In the genomic region with DNA sequence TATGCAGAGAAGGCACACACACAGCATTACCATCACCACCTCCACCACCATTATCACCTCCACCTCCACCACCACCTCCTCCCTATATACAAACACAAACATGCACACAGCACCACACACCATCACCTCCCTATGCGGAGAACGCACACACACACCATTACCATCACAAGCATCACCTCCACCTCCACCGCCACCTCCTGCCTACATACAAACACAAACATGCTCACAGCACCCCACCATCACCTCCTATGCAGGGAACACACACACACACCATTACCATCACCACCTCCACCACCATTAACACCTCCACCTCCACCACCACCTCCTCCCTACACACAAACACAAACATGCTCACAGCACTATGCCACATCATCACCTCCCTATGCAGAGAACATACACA, we compare ENCODE assay signal across 20 cellular contexts.
A peak's percentile ranks its signal among the peaks of the same experiment; 100 is the strongest.
DNase-seq lines count a peak whose midpoint lies in the region; ATAC-seq and TF ChIP-seq lines count a peak whose summit lies in the region.
"Had no signal": no experiment of that assay in that cellular context is flagged by ENCODE, and none has a peak within 500 bp of the region (broad histone marks: within the 10 kb centered on the region; RNA-seq: fewer than 3 reads in every experiment).

No MANE protein-coding gene starts in this region.

- no peak overlapping the region for H3K4me3 Mint-ChIP-seq in stimulated activated effector memory CD8-positive, alpha-beta T cell treated with anti-CD3 and anti-CD28 coated beads, Interleukin-12 subunit alpha, Interleukin-12 subunit beta, amount 100 ng/mL, for 72 hours
- H3K4me3 Mint-ChIP-seq: CD14-positive monocyte, HFFc6 had no signal

- no peak overlapping the region for H2BK120ac ChIP-seq in neuronal stem cell (ENCODE audit: low read depth, low read length)

- H3K36me3 ChIP-seq in heart left ventricle (no peaks in the 10 kb centered on the region), colonic mucosa (no peaks in the 10 kb centered on the region), neuronal stem cell (replicated peaks in 1 of 2; ENCODE audit: control insufficient read depth in 2 of 2, insufficient read depth in 2 of 2, low read length in 2 of 2) (peaks cover 0 to under 1% of the 10 kb centered on the region in 2 donors), upper lobe of right lung (no peaks in the 10 kb centered on the region)
- H3K36me3 ChIP-seq: MG63 had no signal

- peak overlapping the region; percentile 78 for H3K4ac ChIP-seq in neuronal stem cell (ENCODE audit: low read length)

- H3K14ac ChIP-seq in neuronal stem cell (ENCODE audit: low read length): peak overlapping the region; percentile 61

- peak; percentile 20 for ATAC-seq in Right ventricle myocardium superior (ENCODE audit: poor library complexity)
- no peak for ATAC-seq in heart left ventricle
- ATAC-seq in upper lobe of right lung: peak; percentile 27
- ATAC-seq in GM18520 (IDR thresholded peaks at IDR 0.05; ENCODE audit: unreplicated experiment): no peak
- no peak for ATAC-seq in stimulated activated effector memory CD8-positive, alpha-beta T cell treated with anti-CD3 and anti-CD28 coated beads, Interleukin-12 subunit alpha, Interleukin-12 subunit beta, amount 100 ng/mL, for 72 hours

- H3K27me3 ChIP-seq in heart left ventricle (no peaks in the 10 kb centered on the region), colonic mucosa (no peaks in the 10 kb centered on the region), neuronal stem cell (ENCODE audit: control insufficient read depth in 3 of 3, insufficient read depth in 3 of 3, low read depth in 1 of 3, low read length in 3 of 3) (peaks cover 0 to 1% (median 0%) of the 10 kb centered on the region in 3 experiments), upper lobe of right lung (no peaks in the 10 kb centered on the region)
- H3K27me3 ChIP-seq: MG63 had no signal

- no peak overlapping the region for H3K27ac Mint-ChIP-seq in stimulated activated effector memory CD8-positive, alpha-beta T cell treated with anti-CD3 and anti-CD28 coated beads, Interleukin-12 subunit alpha, Interleukin-12 subunit beta, amount 100 ng/mL, for 72 hours
- H3K27ac Mint-ChIP-seq: CD14-positive monocyte, HFFc6 had no signal

- peak overlapping the region; percentile 83 for H3K18ac ChIP-seq in neuronal stem cell (ENCODE audit: low read length)

- H2AK5ac ChIP-seq in neuronal stem cell (ENCODE audit: low read depth, low read length): peak overlapping the region; percentile 78

- H3K4me3 ChIP-seq in heart left ventricle (no peak overlapping the region), colonic mucosa (no peak overlapping the region), neuronal stem cell (ENCODE audit: low read length in 2 of 2) (peak overlapping the region in 1 of 2 donors; percentile 65), upper lobe of right lung (no peak overlapping the region)
- H3K4me3 ChIP-seq: MG63 had no signal

- H2BK12ac ChIP-seq in neuronal stem cell (ENCODE audit: low read length): peak overlapping the region; percentile 85

- no peak overlapping the region for H3K9ac ChIP-seq in colonic mucosa (ENCODE audit: low read depth in 2 of 2, low read length in 2 of 2)
- H3K9ac ChIP-seq in neuronal stem cell (ENCODE audit: low read depth, low read length, poor library complexity): no peak overlapping the region

- H2BK15ac ChIP-seq in neuronal stem cell (ENCODE audit: low read length): peak overlapping the region; percentile 62

- H3K79me1 ChIP-seq in neuronal stem cell (ENCODE audit: low read depth, low read length): no peaks in the 10 kb centered on the region

- H2AFZ ChIP-seq in neuronal stem cell (ENCODE audit: low read length): no peak overlapping the region

- peak overlapping the region; percentile 88 for H2BK5ac ChIP-seq in neuronal stem cell (ENCODE audit: low read length)

- H3K4me2 ChIP-seq in neuronal stem cell (ENCODE audit: insufficient read depth, low read length, poor library complexity, severe bottlenecking): no peak overlapping the region

- 89 to 97% (median 93%) methylated on average over 3 of the region's 3 CpGs for WGBS in heart left ventricle, 4 donors
- WGBS in neuronal stem cell (ENCODE audit: extremely low coverage in 2 of 2, insufficient read length in 2 of 2, insufficient replicate concordance in 1 of 2), 2 donors: no CpG with 5 or more reads among the region's 3 CpGs

- peak overlapping the region; percentile 69 for H4K91ac ChIP-seq in neuronal stem cell (ENCODE audit: low read depth, low read length, poor library complexity)

- intact Hi-C loops in Right ventricle myocardium superior (cut with DNase I) (no loop called here), heart left ventricle (cut with DNase I) (no loop called here), colonic mucosa (cut with DNase I) (no loop called here), upper lobe of right lung (cut with DNase I) (no loop called here)

- H3K9me3 Mint-ChIP-seq in stimulated activated effector memory CD8-positive, alpha-beta T cell treated with anti-CD3 and anti-CD28 coated beads, Interleukin-12 subunit alpha, Interleukin-12 subunit beta, amount 100 ng/mL, for 72 hours: peaks cover 9% of the 10 kb centered on the region

- H3K23ac ChIP-seq in neuronal stem cell (ENCODE audit: low read depth, low read length, poor library complexity): no peak overlapping the region

- H3K4me1 Mint-ChIP-seq in stimulated activated effector memory CD8-positive, alpha-beta T cell treated with anti-CD3 and anti-CD28 coated beads, Interleukin-12 subunit alpha, Interleukin-12 subunit beta, amount 100 ng/mL, for 72 hours: no peaks in the 10 kb centered on the region
- H3K4me1 Mint-ChIP-seq: CD14-positive monocyte had no signal

- no peak overlapping the region for H4K8ac ChIP-seq in neuronal stem cell (ENCODE audit: low read depth, low read length)

- no peak overlapping the region for H3K27ac ChIP-seq in heart left ventricle
- H3K27ac ChIP-seq in colonic mucosa: no peak overlapping the region
- no peak overlapping the region for H3K27ac ChIP-seq in neuronal stem cell (replicated peaks; ENCODE audit: low read length)
- H3K27ac ChIP-seq in upper lobe of right lung: no peak overlapping the region

- peaks cover 0 to 14% (median 2%) of the 10 kb centered on the region in 12 donors for H3K9me3 ChIP-seq in heart left ventricle
- no peaks in the 10 kb centered on the region for H3K9me3 ChIP-seq in colonic mucosa
- H3K9me3 ChIP-seq in neuronal stem cell (replicated peaks in 1 of 2; ENCODE audit: control insufficient read depth in 2 of 2, insufficient read depth in 1 of 2, low read depth in 1 of 2, low read length in 2 of 2): peaks cover 8 to 14% of the 10 kb centered on the region in 2 donors
- H3K9me3 ChIP-seq in upper lobe of right lung: no peaks in the 10 kb centered on the region
- H3K9me3 ChIP-seq: MG63 had no signal

- H3K36me3 Mint-ChIP-seq in stimulated activated effector memory CD8-positive, alpha-beta T cell treated with anti-CD3 and anti-CD28 coated beads, Interleukin-12 subunit alpha, Interleukin-12 subunit beta, amount 100 ng/mL, for 72 hours: no peaks in the 10 kb centered on the region
- H3K36me3 Mint-ChIP-seq: CD14-positive monocyte had no signal

- TF ChIP-seq POLR2A in heart left ventricle (IDR thresholded peaks at IDR 0.05): no peak

- DNase-seq in Right ventricle myocardium superior: no peak
- no peak for DNase-seq in heart left ventricle
- DNase-seq in colonic mucosa: peak; percentile 1
- no peak for DNase-seq in neuronal stem cell (ENCODE audit: low spot score)
- no peak for DNase-seq in upper lobe of right lung
- DNase-seq in retina: no peak
- DNase-seq in stimulated activated effector memory CD8-positive, alpha-beta T cell treated with anti-CD3 and anti-CD28 coated beads, Interleukin-12 subunit alpha, Interleukin-12 subunit beta, amount 100 ng/mL, for 72 hours (ENCODE audit: low spot score in 2 of 2): no peak
- DNase-seq: 8988T, DMS53, GF-D8, HFFc6, MG63, NCI-H1417, NCI-H1694 treated with DMSO at 0.1 percent for 48 hours, NCI-H2081 treated with DMSO at 0.1 percent for 48 hours, NCI-H446, NCI-H526 treated with DMSO at 0.1 percent for 48 hours, OCI-M1 had no signal

- peaks cover 0 to 9% (median 2%) of the 10 kb centered on the region in 12 donors for H3K4me1 ChIP-seq in heart left ventricle
- H3K4me1 ChIP-seq in colonic mucosa: no peaks in the 10 kb centered on the region
- H3K4me1 ChIP-seq in neuronal stem cell (ENCODE audit: control insufficient read depth in 2 of 2, insufficient read depth in 1 of 2, low read depth in 1 of 2, low read length in 2 of 2): peaks cover 5 to 8% of the 10 kb centered on the region in 2 donors
- H3K4me1 ChIP-seq in upper lobe of right lung: no peaks in the 10 kb centered on the region

- TF ChIP-seq CTCF in heart left ventricle (IDR thresholded peaks at IDR 0.05) (no peak), colonic mucosa (IDR thresholded peaks at IDR 0.05) (no peak), upper lobe of right lung (IDR thresholded peaks at IDR 0.05) (no peak)

Comparison
In these comparisons a context has a peak if more than half of its experiments do, and no peak if none do; other contexts are left out.
1. ATAC-seq: peak in Right ventricle myocardium superior (single experiment) and upper lobe of right lung (single experiment); none in heart left ventricle (0 of 4), GM18520 (single experiment) and stimulated activated effector memory CD8-positive, alpha-beta T cell treated with anti-CD3 and anti-CD28 coated beads, Interleukin-12 subunit alpha, Interleukin-12 subunit beta, amount 100 ng/mL, for 72 hours (single experiment).